Comparison of ENCODE assay signal across 11 cellular contexts in genomic region chr2:47339745-47340541, GRCh38. TPM values are rescaled to one million over a fixed set of nuclear protein-coding genes. Genes with fewer than 3 reads are reported as not detected.
DNase-seq lines count a peak whose midpoint lies in the region; ATAC-seq and TF ChIP-seq lines count a peak whose summit lies in the region.
"Had no signal": no experiment of that assay in that cellular context is flagged by ENCODE, and none has a peak within 500 bp of the region (broad histone marks: within the 10 kb centered on the region; RNA-seq: fewer than 3 reads in every experiment).

No MANE protein-coding gene starts in this region.

- TF ChIP-seq CTCF in thyroid gland (IDR thresholded peaks at IDR 0.05): no peak

- DNase-seq in activated T-cell treated with anti-CD3 and anti-CD28 coated beads, Interleukin-2, amount 50 U/mL, for 72 hours: peak; percentile 20 to 36
- DNase-seq in activated T-cell treated with anti-CD3 and anti-CD28 coated beads for 4 hours (no peak), OCI-M1 (lab: John Stamatoyannopoulos, UW) (peak; percentile 83), fibroblast of peridontal ligament (ENCODE audit: extremely low read depth) (peak; percentile 32), thyroid gland (peak; percentile 73 to 74), NCI-H446 treated with DMSO at 0.1 percent for 48 hours (lab: John Stamatoyannopoulos, UW) (no peak)
- DNase-seq in effector memory CD4-positive, alpha-beta T cell: no peak
- DNase-seq: CD4-positive, CD25-positive, alpha-beta regulatory T cell; T-helper 2 cell had no signal

- H3K4me3 ChIP-seq in thyroid gland (replicated peaks in 1 of 3): no peak overlapping the region
- H3K4me3 ChIP-seq in effector memory CD4-positive, alpha-beta T cell (ENCODE audit: insufficient read depth, low read depth, low read length, poor library complexity, severe bottlenecking): no peak overlapping the region

- peak; percentile 92 to 95 for ATAC-seq in activated T-cell treated with anti-CD3 and anti-CD28 coated beads, Interleukin-2, amount 50 U/mL, for 72 hours (replicated peaks in 1 of 2)
- no peak for ATAC-seq in GM18870 (IDR thresholded peaks at IDR 0.05; ENCODE audit: unreplicated experiment)

- no peaks in the 10 kb centered on the region for H3K9me3 ChIP-seq in thyroid gland
- no peaks in the 10 kb centered on the region for H3K9me3 ChIP-seq in effector memory CD4-positive, alpha-beta T cell (ENCODE audit: control insufficient read depth, low read length)

- H3K27me3 ChIP-seq in thyroid gland: no peaks in the 10 kb centered on the region
- H3K27me3 ChIP-seq in effector memory CD4-positive, alpha-beta T cell (replicated peaks; ENCODE audit: control insufficient read depth, insufficient read depth, low read length, poor library complexity, severe bottlenecking): no peaks in the 10 kb centered on the region

- no peak overlapping the region for H3K4me3 Mint-ChIP-seq in activated T-cell treated with anti-CD3 and anti-CD28 coated beads, Interleukin-2, amount 50 U/mL, for 72 hours
- H3K4me3 Mint-ChIP-seq: CD4-positive, CD25-positive, alpha-beta regulatory T cell; central memory CD8-positive, alpha-beta T cell had no signal

- 31 to 38% methylated on average over 8 of the region's 8 CpGs for WGBS in thyroid gland, 2 donors

- H3K36me3 Mint-ChIP-seq in activated T-cell treated with anti-CD3 and anti-CD28 coated beads, Interleukin-2, amount 50 U/mL, for 72 hours (ENCODE audit: insufficient read depth in 2 of 2): no peaks in the 10 kb centered on the region
- H3K36me3 Mint-ChIP-seq: CD4-positive, CD25-positive, alpha-beta regulatory T cell had no signal

- intact Hi-C loops in thyroid gland (cut with DNase I): no loop called here

- peak in 1 of 2 donors; percentile 25 for TF ChIP-seq POLR2A in thyroid gland (IDR thresholded peaks at IDR 0.05)

- peak overlapping the region; percentile 93 to 97 (median 95) for H3K27ac ChIP-seq in thyroid gland
- no peak overlapping the region for H3K27ac ChIP-seq in effector memory CD4-positive, alpha-beta T cell (ENCODE audit: insufficient read depth, low read length, poor library complexity, severe bottlenecking)

- H3K36me3 ChIP-seq in thyroid gland: no peaks in the 10 kb centered on the region
- no peaks in the 10 kb centered on the region for H3K36me3 ChIP-seq in effector memory CD4-positive, alpha-beta T cell (ENCODE audit: control insufficient read depth, insufficient read depth, low read length)

- H3K9me3 Mint-ChIP-seq in activated T-cell treated with anti-CD3 and anti-CD28 coated beads, Interleukin-2, amount 50 U/mL, for 72 hours: no peaks in the 10 kb centered on the region
- H3K9me3 Mint-ChIP-seq: central memory CD8-positive, alpha-beta T cell had no signal

- no peak overlapping the region for H3K27ac Mint-ChIP-seq in activated T-cell treated with anti-CD3 and anti-CD28 coated beads, Interleukin-2, amount 50 U/mL, for 72 hours
- H3K27ac Mint-ChIP-seq: CD4-positive, CD25-positive, alpha-beta regulatory T cell had no signal

- H3K4me1 ChIP-seq in thyroid gland: peaks cover 24 to 71% of the 10 kb centered on the region in 2 donors
- H3K4me1 ChIP-seq in effector memory CD4-positive, alpha-beta T cell (ENCODE audit: control insufficient read depth, insufficient read depth, low read length, poor library complexity, severe bottlenecking): no peaks in the 10 kb centered on the region

- H3K27me3 Mint-ChIP-seq in activated T-cell treated with anti-CD3 and anti-CD28 coated beads, Interleukin-2, amount 50 U/mL, for 72 hours (ENCODE audit: low read depth): peaks cover 17% of the 10 kb centered on the region

- H3K4me1 Mint-ChIP-seq in activated T-cell treated with anti-CD3 and anti-CD28 coated beads, Interleukin-2, amount 50 U/mL, for 72 hours (ENCODE audit: low read depth): peaks cover 14% of the 10 kb centered on the region

RNA-seq across cellular contexts. Expression of gene EPCAM, which starts 29.2 kb away (rescaled TPM):
- total RNA-seq in activated T-cell treated with anti-CD3 and anti-CD28 coated beads, Interleukin-2, amount 50 U/mL, for 72 hours: 1 to 10 TPM in 1 of 2 donors, not detected in 1; 1.4 TPM
- total RNA-seq in thyroid gland: 100 to 1,000 TPM; 162 to 220 (median 183) TPM

Comparison
In these comparisons a context has a peak if more than half of its experiments do, and no peak if none do; other contexts are left out.
1. DNase-seq: peak in activated T-cell treated with anti-CD3 and anti-CD28 coated beads, Interleukin-2, amount 50 U/mL, for 72 hours (2 of 2), OCI-M1 (single experiment), fibroblast of peridontal ligament (single experiment) and thyroid gland (2 of 2); none in activated T-cell treated with anti-CD3 and anti-CD28 coated beads for 4 hours (single experiment), NCI-H446 treated with DMSO at 0.1 percent for 48 hours (single experiment) and effector memory CD4-positive, alpha-beta T cell (0 of 3).
2. RNA of gene EPCAM, which starts 29.2 kb away (total RNA-seq): 162 to 220 TPM in thyroid gland; 1.4 TPM in activated T-cell treated with anti-CD3 and anti-CD28 coated beads, Interleukin-2, amount 50 U/mL, for 72 hours; every median in the first group is over 10 times any median in the second.